In the genomic region with DNA sequence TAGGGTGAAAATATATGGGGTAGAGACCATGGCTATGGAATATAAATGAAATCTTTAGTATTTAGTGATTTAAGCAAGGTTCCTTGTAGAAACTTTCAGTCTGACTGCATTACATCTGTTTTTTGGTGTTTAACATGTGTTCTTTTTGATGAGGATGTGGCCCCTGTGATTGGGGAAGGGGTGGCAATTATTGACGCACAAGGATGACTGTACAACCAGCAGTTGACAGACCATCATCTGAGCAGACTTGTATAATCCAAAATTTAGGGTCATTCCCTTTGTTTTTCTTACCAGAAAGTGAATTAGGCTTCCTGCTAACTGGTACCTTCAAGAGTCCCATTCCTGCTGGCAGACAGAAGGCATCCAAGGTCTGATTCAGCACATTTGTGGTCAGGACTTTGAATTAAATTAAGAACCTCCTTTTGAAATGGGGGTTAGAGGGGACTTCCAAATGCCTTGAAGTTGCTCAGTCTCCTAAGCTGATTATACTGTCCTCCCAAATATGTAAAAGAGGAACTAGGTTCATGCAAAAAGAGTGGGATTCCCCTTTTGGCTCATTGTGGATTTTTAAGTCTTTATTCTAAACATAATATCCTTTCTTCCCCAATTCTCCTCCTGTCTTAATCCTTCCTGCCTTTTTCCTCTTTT, we compare ENCODE assay signal across 11 cellular contexts.
DNase-seq lines count a peak whose midpoint lies in the region; ATAC-seq and TF ChIP-seq lines count a peak whose summit lies in the region.
"Had no signal": no experiment of that assay in that cellular context is flagged by ENCODE, and none has a peak within 500 bp of the region (broad histone marks: within the 10 kb centered on the region; RNA-seq: fewer than 3 reads in every experiment).

No MANE protein-coding gene starts in this region.

- DNase-seq in myocyte (ENCODE audit: low read depth), result peak; percentile 27
- DNase-seq in HT-29 (ENCODE audit: low spot score), result no peak
- DNase-seq in chondrocyte (ENCODE audit: low spot score), result no peak
- DNase-seq: anterior cingulate cortex, MG63, NCI-H446 had no signal

- H3K27ac Mint-ChIP-seq in chondrocyte (ENCODE audit: unreplicated experiment), result no peak overlapping the region

- H3K27me3 Mint-ChIP-seq in chondrocyte (ENCODE audit: low read depth), result peaks cover 26% of the 10 kb centered on the region

- H3K4me1 Mint-ChIP-seq in chondrocyte (ENCODE audit: low read depth), result no peaks in the 10 kb centered on the region

- ATAC-seq in GM18519 (IDR thresholded peaks at IDR 0.05; ENCODE audit: low FRiP score, unreplicated experiment), result peak; percentile 53
- ATAC-seq in GM21529 (IDR thresholded peaks at IDR 0.05; ENCODE audit: unreplicated experiment), result peak; percentile 74
- ATAC-seq in HG03457 (IDR thresholded peaks at IDR 0.05; ENCODE audit: unreplicated experiment), result peak; percentile 51
- no peak for ATAC-seq in SK-N-SH treated with all-trans-retinoic acid at 6 μM for 48 hours
- ATAC-seq: sciatic nerve had no signal

- no peak overlapping the region for H3K4me3 Mint-ChIP-seq in chondrocyte (ENCODE audit: unreplicated experiment)

- no peaks in the 10 kb centered on the region for H3K36me3 Mint-ChIP-seq in chondrocyte (ENCODE audit: low read depth)

- H3K9me3 Mint-ChIP-seq in chondrocyte (ENCODE audit: low read depth), result peaks cover 3% of the 10 kb centered on the region

- TF ChIP-seq CTCF in chondrocyte (IDR thresholded peaks at IDR 0.05), result no peak

TF ChIP-seq in SK-N-SH treated with all-trans-retinoic acid at 6 μM for 48 hours, 23 proteins besides CTCF, POLR2A, EP300 and RAD21:
- no peak for TF ChIP-seq SNAI2 (CRISPR knock-in tag; IDR thresholded peaks at IDR 0.05)
- no peak for TF ChIP-seq ZFP30 (CRISPR knock-in tag; IDR thresholded peaks at IDR 0.05)
- TF ChIP-seq, protein P1, sequence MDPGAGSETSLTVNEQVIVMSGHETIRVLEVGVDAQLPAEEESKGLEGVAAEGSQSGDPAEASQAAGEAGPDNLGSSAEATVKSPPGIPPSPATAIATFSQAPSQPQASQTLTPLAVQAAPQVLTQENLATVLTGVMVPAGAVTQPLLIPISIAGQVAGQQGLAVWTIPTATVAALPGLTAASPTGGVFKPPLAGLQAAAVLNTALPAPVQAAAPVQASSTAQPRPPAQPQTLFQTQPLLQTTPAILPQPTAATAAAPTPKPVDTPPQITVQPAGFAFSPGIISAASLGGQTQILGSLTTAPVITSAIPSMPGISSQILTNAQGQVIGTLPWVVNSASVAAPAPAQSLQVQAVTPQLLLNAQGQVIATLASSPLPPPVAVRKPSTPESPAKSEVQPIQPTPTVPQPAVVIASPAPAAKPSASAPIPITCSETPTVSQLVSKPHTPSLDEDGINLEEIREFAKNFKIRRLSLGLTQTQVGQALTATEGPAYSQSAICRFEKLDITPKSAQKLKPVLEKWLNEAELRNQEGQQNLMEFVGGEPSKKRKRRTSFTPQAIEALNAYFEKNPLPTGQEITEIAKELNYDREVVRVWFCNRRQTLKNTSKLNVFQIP (CRISPR knock-in tag; IDR thresholded peaks at IDR 0.05; ENCODE audit: borderline replicate concordance, low read depth), result no peak
- no peak for TF ChIP-seq TCF4 (CRISPR knock-in tag; IDR thresholded peaks at IDR 0.05; ENCODE audit: borderline replicate concordance)
- no peak for TF ChIP-seq OSR1 (CRISPR knock-in tag; IDR thresholded peaks at IDR 0.05)
- TF ChIP-seq ZC3H10 (CRISPR knock-in tag; IDR thresholded peaks at IDR 0.05), result no peak
- TF ChIP-seq ZNF565 (CRISPR knock-in tag; conservative IDR thresholded peaks at IDR 0.05; ENCODE audit: low read depth), result no peak
- no peak for TF ChIP-seq PPARA (CRISPR knock-in tag; IDR thresholded peaks at IDR 0.05; ENCODE audit: borderline replicate concordance)
- no peak for TF ChIP-seq GLIS3 (CRISPR knock-in tag; IDR thresholded peaks at IDR 0.05)
- TF ChIP-seq RARB (CRISPR knock-in tag; IDR thresholded peaks at IDR 0.05), result no peak
- no peak for TF ChIP-seq ESRRG (CRISPR knock-in tag; IDR thresholded peaks at IDR 0.05)
- no peak for TF ChIP-seq BACH2 (CRISPR knock-in tag; IDR thresholded peaks at IDR 0.05; ENCODE audit: borderline replicate concordance)
- TF ChIP-seq ZFP3 (CRISPR knock-in tag; IDR thresholded peaks at IDR 0.05), result no peak
- TF ChIP-seq ZNF8 (CRISPR knock-in tag; IDR thresholded peaks at IDR 0.05), result no peak
- no peak for TF ChIP-seq CSDC2 (CRISPR knock-in tag; IDR thresholded peaks at IDR 0.05)
- TF ChIP-seq ZNF70 (CRISPR knock-in tag; IDR thresholded peaks at IDR 0.05), result no peak
- TF ChIP-seq ARNTL (CRISPR knock-in tag; IDR thresholded peaks at IDR 0.05; ENCODE audit: borderline replicate concordance, low read depth), result no peak
- TF ChIP-seq, protein P2, sequence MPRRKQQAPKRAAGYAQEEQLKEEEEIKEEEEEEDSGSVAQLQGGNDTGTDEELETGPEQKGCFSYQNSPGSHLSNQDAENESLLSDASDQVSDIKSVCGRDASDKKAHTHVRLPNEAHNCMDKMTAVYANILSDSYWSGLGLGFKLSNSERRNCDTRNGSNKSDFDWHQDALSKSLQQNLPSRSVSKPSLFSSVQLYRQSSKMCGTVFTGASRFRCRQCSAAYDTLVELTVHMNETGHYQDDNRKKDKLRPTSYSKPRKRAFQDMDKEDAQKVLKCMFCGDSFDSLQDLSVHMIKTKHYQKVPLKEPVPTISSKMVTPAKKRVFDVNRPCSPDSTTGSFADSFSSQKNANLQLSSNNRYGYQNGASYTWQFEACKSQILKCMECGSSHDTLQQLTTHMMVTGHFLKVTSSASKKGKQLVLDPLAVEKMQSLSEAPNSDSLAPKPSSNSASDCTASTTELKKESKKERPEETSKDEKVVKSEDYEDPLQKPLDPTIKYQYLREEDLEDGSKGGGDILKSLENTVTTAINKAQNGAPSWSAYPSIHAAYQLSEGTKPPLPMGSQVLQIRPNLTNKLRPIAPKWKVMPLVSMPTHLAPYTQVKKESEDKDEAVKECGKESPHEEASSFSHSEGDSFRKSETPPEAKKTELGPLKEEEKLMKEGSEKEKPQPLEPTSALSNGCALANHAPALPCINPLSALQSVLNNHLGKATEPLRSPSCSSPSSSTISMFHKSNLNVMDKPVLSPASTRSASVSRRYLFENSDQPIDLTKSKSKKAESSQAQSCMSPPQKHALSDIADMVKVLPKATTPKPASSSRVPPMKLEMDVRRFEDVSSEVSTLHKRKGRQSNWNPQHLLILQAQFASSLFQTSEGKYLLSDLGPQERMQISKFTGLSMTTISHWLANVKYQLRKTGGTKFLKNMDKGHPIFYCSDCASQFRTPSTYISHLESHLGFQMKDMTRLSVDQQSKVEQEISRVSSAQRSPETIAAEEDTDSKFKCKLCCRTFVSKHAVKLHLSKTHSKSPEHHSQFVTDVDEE (CRISPR knock-in tag; IDR thresholded peaks at IDR 0.05), result no peak
